13 cellular contexts compared by ENCODE assay signal in genomic region chr7:371779-372545, GRCh38.
DNase-seq lines count a peak whose midpoint lies in the region; TF ChIP-seq lines count a peak whose summit lies in the region.
"Had no signal": no experiment of that assay in that cellular context is flagged by ENCODE, and none has a peak within 500 bp of the region (broad histone marks: within the 10 kb centered on the region; RNA-seq: fewer than 3 reads in every experiment).

No MANE protein-coding gene starts in this region.

- no peak overlapping the region for H3K4me3 Mint-ChIP-seq in chondrocyte (ENCODE audit: unreplicated experiment)
- H3K4me3 Mint-ChIP-seq: stimulated activated memory B cell treated with anti-CD40 and anti-IgM and Interleukin-4, amounts not matched to agents 10 μg/mL and 1 μg/mL and 100 μg/mL, for 72 hours had no signal

- no peak overlapping the region for H3K27ac ChIP-seq in neuronal stem cell (replicated peaks; ENCODE audit: low read length)
- H3K27ac ChIP-seq: WERI-Rb-1 had no signal

- H3K36me3 ChIP-seq in neuronal stem cell (replicated peaks in 1 of 2; ENCODE audit: control insufficient read depth in 2 of 2, insufficient read depth in 2 of 2, low read length in 2 of 2): no peaks in the 10 kb centered on the region
- no peaks in the 10 kb centered on the region for H3K36me3 ChIP-seq in MG63
- H3K36me3 ChIP-seq: WERI-Rb-1 had no signal

- H2BK12ac ChIP-seq in neuronal stem cell (ENCODE audit: low read length): peak overlapping the region; percentile 60

- no peak for TF ChIP-seq CTCF in chondrocyte (IDR thresholded peaks at IDR 0.05)

- no peak overlapping the region for H4K91ac ChIP-seq in neuronal stem cell (ENCODE audit: low read depth, low read length, poor library complexity)

- H3K4me1 Mint-ChIP-seq in chondrocyte (ENCODE audit: low read depth): peaks cover 2% of the 10 kb centered on the region

- H3K18ac ChIP-seq in neuronal stem cell (ENCODE audit: low read length): peak overlapping the region; percentile 87

- H3K9me3 ChIP-seq in neuronal stem cell (replicated peaks in 1 of 2; ENCODE audit: control insufficient read depth in 2 of 2, insufficient read depth in 1 of 2, low read depth in 1 of 2, low read length in 2 of 2) (no peaks in the 10 kb centered on the region), MG63 (no peaks in the 10 kb centered on the region)

- no peak overlapping the region for H3K4me3 ChIP-seq in neuronal stem cell (ENCODE audit: low read length in 2 of 2)
- no peak overlapping the region for H3K4me3 ChIP-seq in MG63

- H3K9ac ChIP-seq in neuronal stem cell (ENCODE audit: low read depth, low read length, poor library complexity): peak overlapping the region; percentile 47

- H3K27ac Mint-ChIP-seq in chondrocyte (ENCODE audit: unreplicated experiment): no peak overlapping the region
- H3K27ac Mint-ChIP-seq: stimulated activated memory B cell treated with anti-CD40 and anti-IgM and Interleukin-4, amounts not matched to agents 10 μg/mL and 1 μg/mL and 100 μg/mL, for 72 hours had no signal

- no peaks in the 10 kb centered on the region for H3K36me3 Mint-ChIP-seq in chondrocyte (ENCODE audit: low read depth)
- H3K36me3 Mint-ChIP-seq: stimulated activated memory B cell treated with anti-CD40 and anti-IgM and Interleukin-4, amounts not matched to agents 10 μg/mL and 1 μg/mL and 100 μg/mL, for 72 hours had no signal

- no peak overlapping the region for H2AFZ ChIP-seq in neuronal stem cell (ENCODE audit: low read length)

- H3K4ac ChIP-seq in neuronal stem cell (ENCODE audit: low read length): no peak overlapping the region

- peak overlapping the region; percentile 98 for H2BK15ac ChIP-seq in neuronal stem cell (ENCODE audit: low read length)

- H3K27me3 ChIP-seq in neuronal stem cell (ENCODE audit: control insufficient read depth in 3 of 3, insufficient read depth in 3 of 3, low read depth in 1 of 3, low read length in 3 of 3) (peaks cover 0 to 36% (median 0%) of the 10 kb centered on the region in 3 experiments), MG63 (no peaks in the 10 kb centered on the region)

- peak; percentile 1 for DNase-seq in stimulated activated CD4-positive, alpha-beta T cell treated with anti-CD3 and anti-CD28 coated beads, Interleukin-4, amount 100 ng/mL, for 1 hour
- no peak for DNase-seq in stimulated activated CD4-positive, alpha-beta T cell treated with anti-CD3 and anti-CD28 coated beads, Interleukin-2, amount 100 ng/mL, for 24 hours
- peak; percentile 85 for DNase-seq in chondrocyte (ENCODE audit: low spot score)
- no peak for DNase-seq in neuronal stem cell (ENCODE audit: low spot score)
- no peak for DNase-seq in MV-4-11 (lab: John Stamatoyannopoulos, UW)
- DNase-seq in inferior parietal cortex (ENCODE audit: extremely low spot score): no peak
- DNase-seq in MG63: no peak
- DNase-seq in NCI-H748 treated with DMSO at 0.1 percent for 48 hours (lab: John Stamatoyannopoulos, UW): no peak
- DNase-seq: GF-D8, NCI-H1417 treated with DMSO at 0.1 percent for 48 hours, NCI-H526 treated with DMSO at 0.1 percent for 48 hours, WERI-Rb-1 had no signal

- H3K4me1 ChIP-seq in neuronal stem cell (ENCODE audit: control insufficient read depth in 2 of 2, insufficient read depth in 1 of 2, low read depth in 1 of 2, low read length in 2 of 2): peaks cover 0 to 27% of the 10 kb centered on the region in 2 donors

- no CpG with 5 or more reads among the region's 43 CpGs for WGBS in neuronal stem cell (ENCODE audit: extremely low coverage in 2 of 2, insufficient read length in 2 of 2, insufficient replicate concordance in 1 of 2), 2 donors

- H2BK120ac ChIP-seq in neuronal stem cell (ENCODE audit: low read depth, low read length): no peak overlapping the region

- no peak overlapping the region for H3K4me2 ChIP-seq in neuronal stem cell (ENCODE audit: insufficient read depth, low read length, poor library complexity, severe bottlenecking)

- H3K23ac ChIP-seq in neuronal stem cell (ENCODE audit: low read depth, low read length, poor library complexity): peak overlapping the region; percentile 34

- H4K8ac ChIP-seq in neuronal stem cell (ENCODE audit: low read depth, low read length): no peak overlapping the region

- peak overlapping the region; percentile 84 for H2BK5ac ChIP-seq in neuronal stem cell (ENCODE audit: low read length)

- peak overlapping the region; percentile 96 for H2AK5ac ChIP-seq in neuronal stem cell (ENCODE audit: low read depth, low read length)

- H3K27me3 Mint-ChIP-seq in chondrocyte (ENCODE audit: low read depth): no peaks in the 10 kb centered on the region

- peak overlapping the region; percentile 21 for H3K14ac ChIP-seq in neuronal stem cell (ENCODE audit: low read length)

- H3K9me3 Mint-ChIP-seq in chondrocyte (ENCODE audit: low read depth): no peaks in the 10 kb centered on the region
- H3K9me3 Mint-ChIP-seq: stimulated activated memory B cell treated with anti-CD40 and anti-IgM and Interleukin-4, amounts not matched to agents 10 μg/mL and 1 μg/mL and 100 μg/mL, for 72 hours had no signal

- peaks cover 5% of the 10 kb centered on the region for H3K79me1 ChIP-seq in neuronal stem cell (ENCODE audit: low read depth, low read length)

Comparison
In these comparisons a context has a peak if more than half of its experiments do, and no peak if none do; other contexts are left out.
1. DNase-seq: peak in stimulated activated CD4-positive, alpha-beta T cell treated with anti-CD3 and anti-CD28 coated beads, Interleukin-4, amount 100 ng/mL, for 1 hour (single experiment) and chondrocyte (single experiment); none in stimulated activated CD4-positive, alpha-beta T cell treated with anti-CD3 and anti-CD28 coated beads, Interleukin-2, amount 100 ng/mL, for 24 hours (0 of 2), neuronal stem cell (single experiment), MV-4-11 (single experiment), inferior parietal cortex (single experiment), MG63 (single experiment) and NCI-H748 treated with DMSO at 0.1 percent for 48 hours (single experiment).